Comparison of ENCODE assay signal across 20 cellular contexts in the genomic region with DNA sequence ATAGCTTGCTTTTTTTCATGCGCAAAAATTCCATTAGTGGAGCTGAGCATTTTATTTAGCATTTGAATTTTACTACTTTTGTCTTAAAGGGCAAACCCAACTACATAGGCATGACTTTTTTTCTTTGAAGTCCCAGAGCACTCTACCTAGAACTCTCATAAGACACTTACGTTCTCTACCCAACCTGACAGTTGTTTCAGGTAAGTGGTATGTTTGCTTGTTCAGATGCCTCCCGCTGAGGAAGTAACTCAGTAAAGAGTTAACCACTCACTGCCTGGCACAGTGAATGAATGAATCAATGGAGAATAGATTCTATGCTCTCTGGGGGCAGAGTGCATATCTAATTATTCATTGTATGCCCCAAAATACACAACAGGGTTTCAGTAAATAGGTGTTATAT.
DNase-seq lines count a peak whose midpoint lies in the region; ATAC-seq and TF ChIP-seq lines count a peak whose summit lies in the region.
"Had no signal": no experiment of that assay in that cellular context is flagged by ENCODE, and none has a peak within 500 bp of the region (broad histone marks: within the 10 kb centered on the region; RNA-seq: fewer than 3 reads in every experiment).

No MANE protein-coding gene starts in this region.

- peak overlapping the region in 1 of 11 experiments; percentile 73; a peak in 1 of 22 replicates for H3K9ac ChIP-seq in BLaER1 treated with 17β-estradiol and CSF1 and Interleukin-3, amounts not matched to agents 10 nM and 100 nM
- H3K9ac ChIP-seq: KMS-11 had no signal

- no peaks in the 10 kb centered on the region for H3K36me3 Mint-ChIP-seq in activated B cell treated with CpG ODN at 0.5 μM for 24 hours (ENCODE audit: low read depth)
- no peaks in the 10 kb centered on the region for H3K36me3 Mint-ChIP-seq in stimulated activated effector memory CD8-positive, alpha-beta T cell treated with anti-CD3 and anti-CD28 coated beads, Interleukin-12 subunit alpha, Interleukin-12 subunit beta, amount 100 ng/mL, for 72 hours
- H3K36me3 Mint-ChIP-seq: CD8-positive, alpha-beta T cell had no signal

- TF ChIP-seq POLR2A in uterus (IDR thresholded peaks at IDR 0.05) (no peak), stomach (IDR thresholded peaks at IDR 0.05) (no peak)

- peaks cover 0 to 10% (median 0%) of the 10 kb centered on the region in 11 experiments; a peak in 6 of 22 replicates for H3K9me3 ChIP-seq in BLaER1 treated with 17β-estradiol and CSF1 and Interleukin-3, amounts not matched to agents 10 nM and 100 nM (replicated peaks in 1 of 11)
- H3K9me3 ChIP-seq in uterus (no peaks in the 10 kb centered on the region), stomach (no peaks in the 10 kb centered on the region)
- H3K9me3 ChIP-seq: BE2C had no signal

- H3K4me3 Mint-ChIP-seq in activated B cell treated with CpG ODN at 0.5 μM for 24 hours: no peak overlapping the region
- H3K4me3 Mint-ChIP-seq in stimulated activated effector memory CD8-positive, alpha-beta T cell treated with anti-CD3 and anti-CD28 coated beads, Interleukin-12 subunit alpha, Interleukin-12 subunit beta, amount 100 ng/mL, for 72 hours: peak overlapping the region; percentile 34
- H3K4me3 Mint-ChIP-seq: CD8-positive, alpha-beta T cell had no signal

- no peaks in the 10 kb centered on the region for H3K9me3 Mint-ChIP-seq in activated B cell treated with CpG ODN at 0.5 μM for 24 hours
- H3K9me3 Mint-ChIP-seq in stimulated activated effector memory CD8-positive, alpha-beta T cell treated with anti-CD3 and anti-CD28 coated beads, Interleukin-12 subunit alpha, Interleukin-12 subunit beta, amount 100 ng/mL, for 72 hours: no peaks in the 10 kb centered on the region
- H3K9me3 Mint-ChIP-seq: CD8-positive, alpha-beta T cell had no signal

- H3K27me3 Mint-ChIP-seq in activated B cell treated with CpG ODN at 0.5 μM for 24 hours: peaks cover 3% of the 10 kb centered on the region

- peak overlapping the region in 8 of 11 experiments; percentile 4 to 96 (median 36); a peak in 13 of 22 replicates for H3K27ac ChIP-seq in BLaER1 treated with 17β-estradiol and CSF1 and Interleukin-3, amounts not matched to agents 10 nM and 100 nM
- H3K27ac ChIP-seq in uterus: no peak overlapping the region
- H3K27ac ChIP-seq in stomach: no peak overlapping the region
- H3K27ac ChIP-seq: KMS-11 had no signal

- H3K4me2 ChIP-seq in BLaER1 treated with 17β-estradiol and CSF1 and Interleukin-3, amounts not matched to agents 10 nM and 100 nM: peak overlapping the region in 9 of 11 experiments; percentile 6 to 87 (median 75); a peak in 12 of 22 replicates
- H3K4me2 ChIP-seq: KMS-11 had no signal

- no peaks in the 10 kb centered on the region for H3K27me3 ChIP-seq in BLaER1 treated with 17β-estradiol and CSF1 and Interleukin-3, amounts not matched to agents 10 nM and 100 nM
- H3K27me3 ChIP-seq in uterus: no peaks in the 10 kb centered on the region
- no peaks in the 10 kb centered on the region for H3K27me3 ChIP-seq in stomach

- 27 to 54% (median 48%) methylated on average over 3 of the region's 3 CpGs for WGBS in stomach, 5 donors

- H3K4me1 ChIP-seq in BLaER1 treated with 17β-estradiol and CSF1 and Interleukin-3, amounts not matched to agents 10 nM and 100 nM: peaks cover 62 to 99% (median 78%) of the 10 kb centered on the region in 10 experiments
- H3K4me1 ChIP-seq in uterus (no peaks in the 10 kb centered on the region), stomach (peaks cover 0 to 14% (median 11%) of the 10 kb centered on the region in 4 donors)
- H3K4me1 ChIP-seq: BE2C had no signal

- peak overlapping the region; percentile 30 for H3K27ac Mint-ChIP-seq in activated B cell treated with CpG ODN at 0.5 μM for 24 hours
- no peak overlapping the region for H3K27ac Mint-ChIP-seq in stimulated activated effector memory CD8-positive, alpha-beta T cell treated with anti-CD3 and anti-CD28 coated beads, Interleukin-12 subunit alpha, Interleukin-12 subunit beta, amount 100 ng/mL, for 72 hours
- H3K27ac Mint-ChIP-seq: CD8-positive, alpha-beta T cell had no signal

- H3K4me3 ChIP-seq in BLaER1 treated with 17β-estradiol and CSF1 and Interleukin-3, amounts not matched to agents 10 nM and 100 nM: no peak overlapping the region
- H3K4me3 ChIP-seq in uterus (no peak overlapping the region), stomach (no peak overlapping the region)

- peaks cover 60% of the 10 kb centered on the region for H3K4me1 Mint-ChIP-seq in activated B cell treated with CpG ODN at 0.5 μM for 24 hours
- peaks cover 31% of the 10 kb centered on the region for H3K4me1 Mint-ChIP-seq in stimulated activated effector memory CD8-positive, alpha-beta T cell treated with anti-CD3 and anti-CD28 coated beads, Interleukin-12 subunit alpha, Interleukin-12 subunit beta, amount 100 ng/mL, for 72 hours

- CTCF ChIA-PET in activated B cell treated with CpG ODN at 0.5 μM for 24 hours (lab: Charles Lee): no interaction called here

- TF ChIP-seq EP300 in stomach (IDR thresholded peaks at IDR 0.05): no peak

- intact Hi-C loops in activated B cell treated with CpG ODN at 0.5 μM for 24 hours (cut with micrococcal nuclease): no loop called here
- intact Hi-C loops in uterus (cut with DNase I; ENCODE audit: low total_unique reads): no loop called here
- intact Hi-C loops in stomach (cut with DNase I; ENCODE audit: low total_unique reads): no loop called here

- POLR2A ChIA-PET in activated B cell treated with CpG ODN at 0.5 μM for 24 hours (lab: Charles Lee): interaction anchor here (0.7 to 1.1 kb wide), 2 partner anchors 11 to 120 kb away, joined by 3 to 4 read pairs; no protein-coding TSS in a partner anchor

- TF ChIP-seq CTCF in activated B cell treated with CpG ODN at 0.5 μM for 24 hours (IDR thresholded peaks at IDR 0.05): no peak
- no peak for TF ChIP-seq CTCF in uterus (IDR thresholded peaks at IDR 0.05)
- no peak for TF ChIP-seq CTCF in stomach (IDR thresholded peaks at IDR 0.05)

- no peak for DNase-seq in activated B cell treated with CpG ODN at 0.5 μM for 24 hours
- DNase-seq in stimulated activated effector memory CD8-positive, alpha-beta T cell treated with anti-CD3 and anti-CD28 coated beads, Interleukin-12 subunit alpha, Interleukin-12 subunit beta, amount 100 ng/mL, for 72 hours (ENCODE audit: low spot score in 2 of 2): no peak
- DNase-seq in uterus: no peak
- no peak for DNase-seq in stomach
- DNase-seq: BE2C; CD8-positive, alpha-beta T cell; GOT3; NCI-H1048; NCI-H146; NCI-H2081 treated with DMSO at 0.1 percent for 48 hours; NCI-H2227 treated with DMSO at 0.1 percent for 48 hours; NCI-H526; OCI-M1; RPMI8226; SIG-M5 had no signal

- H3K36me3 ChIP-seq in BLaER1 treated with 17β-estradiol and CSF1 and Interleukin-3, amounts not matched to agents 10 nM and 100 nM: no peaks in the 10 kb centered on the region
- H3K36me3 ChIP-seq in uterus (no peaks in the 10 kb centered on the region), stomach (no peaks in the 10 kb centered on the region)
- H3K36me3 ChIP-seq: BE2C had no signal

- no peaks in the 10 kb centered on the region for H4K20me1 ChIP-seq in BLaER1 treated with 17β-estradiol and CSF1 and Interleukin-3, amounts not matched to agents 10 nM and 100 nM

- ATAC-seq in GM18867 (IDR thresholded peaks at IDR 0.05; ENCODE audit: unreplicated experiment) (peak; percentile 26), activated B cell treated with CpG ODN at 0.5 μM for 24 hours (ENCODE audit: low read depth) (no peak), HG03342 (IDR thresholded peaks at IDR 0.05; ENCODE audit: unreplicated experiment) (no peak)
- peak; percentile 48 for ATAC-seq in stimulated activated effector memory CD8-positive, alpha-beta T cell treated with anti-CD3 and anti-CD28 coated beads, Interleukin-12 subunit alpha, Interleukin-12 subunit beta, amount 100 ng/mL, for 72 hours
- ATAC-seq: CD8-positive, alpha-beta T cell; HepG2 had no signal

Comparison
In these comparisons a context has a peak if more than half of its experiments do, and no peak if none do; other contexts are left out.
1. H3K27ac ChIP-seq: peak in BLaER1 treated with 17β-estradiol and CSF1 and Interleukin-3, amounts not matched to agents 10 nM and 100 nM (8 of 11); none in uterus (0 of 2) and stomach (0 of 5).
2. ATAC-seq: peak in GM18867 (single experiment) and stimulated activated effector memory CD8-positive, alpha-beta T cell treated with anti-CD3 and anti-CD28 coated beads, Interleukin-12 subunit alpha, Interleukin-12 subunit beta, amount 100 ng/mL, for 72 hours (single experiment); none in activated B cell treated with CpG ODN at 0.5 μM for 24 hours (single experiment) and HG03342 (single experiment).